Comparison of ENCODE assay signal across 8 cellular contexts in genomic region chr19:37779139-37780035, GRCh38.
DNase-seq lines count a peak whose midpoint lies in the region; ATAC-seq lines count a peak whose summit lies in the region.

Gene ZNF573 (minus strand): TSS chr19:37779586. CDS start chr19:37773729, 5,857 bp downstream.

- peak; percentile 93 for DNase-seq in AG08395 (ENCODE audit: low spot score)
- peak; percentile 96 for DNase-seq in NCI-H345 treated with DMSO at 0.1 percent for 48 hours (lab: John Stamatoyannopoulos, UW; ENCODE audit: unreplicated experiment)
- DNase-seq in activated CD4-positive, CD25-positive, alpha-beta regulatory T cell treated with anti-CD3 and anti-CD28 coated beads, Interleukin-2, amount 50 U/mL, for 16 hours (ENCODE audit: low read depth, low spot score) = peak; percentile 70
- DNase-seq in cerebellar cortex (ENCODE audit: low spot score) = peak; percentile 96
- DNase-seq in islet precursor cell = peak; percentile 90
- DNase-seq in stimulated activated CD4-positive, alpha-beta T cell treated with anti-CD3 and anti-CD28 coated beads, Interleukin-12 subunit alpha, Interleukin-12 subunit beta, amount 100 ng/mL, for 4 hours = peak; percentile 69

- peak; percentile 89 for ATAC-seq in GM18907 (IDR thresholded peaks at IDR 0.05; ENCODE audit: unreplicated experiment)
- peak; percentile 92 for ATAC-seq in HG03175 (IDR thresholded peaks at IDR 0.05; ENCODE audit: unreplicated experiment)

Comparison
In these comparisons a context has a peak if more than half of its experiments do, and no peak if none do; other contexts are left out.
1. Peak in every context shown above with its lines: DNase-seq and ATAC-seq.